19 cellular contexts compared by ENCODE assay signal in the genomic region with DNA sequence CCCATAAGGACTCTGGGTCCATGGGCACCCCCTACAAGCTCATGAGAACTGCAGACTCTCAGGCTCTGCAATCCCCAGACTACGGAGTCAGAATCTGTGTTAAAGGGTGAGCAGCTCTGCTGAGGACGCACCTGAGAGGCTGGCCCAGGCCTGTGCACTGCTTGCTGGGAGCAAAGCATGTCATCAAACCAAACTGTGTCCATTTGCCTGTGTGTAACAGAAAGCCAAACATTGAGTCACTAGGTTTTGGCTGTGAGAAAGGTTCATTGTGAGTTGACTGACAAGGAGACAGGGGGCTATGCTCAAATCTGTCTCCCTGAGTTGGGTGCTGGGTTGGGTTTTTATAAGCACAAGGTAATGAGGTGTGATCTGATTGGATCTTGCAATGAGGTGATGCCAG.
"Had no signal": no experiment of that assay in that cellular context is flagged by ENCODE, and none has a peak within 500 bp of the region (broad histone marks: within the 10 kb centered on the region; RNA-seq: fewer than 3 reads in every experiment).

No MANE protein-coding gene starts in this region.

- H3K27ac ChIP-seq: epithelial cell of prostate, esophagus muscularis mucosa, psoas muscle, sigmoid colon, skin epidermis, stomach, thoracic aorta, transverse colon had no signal

- H3K4me3 ChIP-seq: esophagus muscularis mucosa, psoas muscle, sigmoid colon, skin epidermis, stomach, thoracic aorta, transverse colon had no signal

- DNase-seq: effector memory CD4-positive, alpha-beta T cell; kidney; left colon; left ventricle myocardium superior; naive thymus-derived CD4-positive, alpha-beta T cell; nephron progenitor cell; psoas muscle; retina; sigmoid colon; stimulated activated CD4-positive, alpha-beta T cell treated with anti-CD3 and anti-CD28 coated beads, Interleukin-2, amount 100 ng/mL, for 24 hours; stimulated activated CD4-positive, alpha-beta T cell treated with anti-CD3 and anti-CD28 coated beads, Interleukin-4, amount 100 ng/mL, for 4 hours; stimulated activated naive CD4-positive, alpha-beta T cell; stomach; substantia nigra; transverse colon had no signal

- H3K27ac Mint-ChIP-seq: nephron progenitor cell had no signal

- ATAC-seq: left colon; left ventricle myocardium superior; naive thymus-derived CD4-positive, alpha-beta T cell; psoas muscle had no signal

- H3K4me1 ChIP-seq: esophagus muscularis mucosa, psoas muscle, sigmoid colon, transverse colon had no signal

- H3K4me3 Mint-ChIP-seq: naive thymus-derived CD4-positive, alpha-beta T cell; nephron progenitor cell had no signal

- H3K27me3 ChIP-seq: sigmoid colon, stomach, transverse colon had no signal

- H3K36me3 ChIP-seq: esophagus muscularis mucosa, sigmoid colon, stomach, thoracic aorta, transverse colon had no signal

- H3K9me3 ChIP-seq: esophagus muscularis mucosa, psoas muscle, sigmoid colon, stomach, thoracic aorta, transverse colon had no signal
